Comparison of ENCODE assay signal across 19 cellular contexts in genomic region chr22:49211176-49211575, GRCh38.
"Had no signal": no experiment of that assay in that cellular context is flagged by ENCODE, and none has a peak within 500 bp of the region (broad histone marks: within the 10 kb centered on the region; RNA-seq: fewer than 3 reads in every experiment).

No MANE protein-coding gene starts in this region.

- H3K4me3 Mint-ChIP-seq: activated CD4-positive, alpha-beta T cell treated with anti-CD3 and anti-CD28 coated beads, Interleukin-2, amount 10 ng/mL, durations not matched to agents 7 days and 5 days; brain; naive thymus-derived CD4-positive, alpha-beta T cell had no signal

- H3K27ac Mint-ChIP-seq: activated CD4-positive, alpha-beta T cell treated with anti-CD3 and anti-CD28 coated beads, Interleukin-2, amount 10 ng/mL, durations not matched to agents 7 days and 5 days; activated naive CD4-positive, alpha-beta T cell treated with anti-CD3 and anti-CD28 coated beads, Interleukin-2, amount 50 U/mL, for 72 hours; brain; naive thymus-derived CD4-positive, alpha-beta T cell had no signal

- H3K4me1 Mint-ChIP-seq: activated CD4-positive, alpha-beta T cell treated with anti-CD3 and anti-CD28 coated beads, Interleukin-2, amount 10 ng/mL, durations not matched to agents 7 days and 5 days; naive thymus-derived CD4-positive, alpha-beta T cell had no signal

- DNase-seq: activated CD4-positive, alpha-beta T cell treated with anti-CD3 and anti-CD28 coated beads, Interleukin-2, amount 10 ng/mL, durations not matched to agents 7 days and 5 days; activated CD4-positive, CD25-positive, alpha-beta regulatory T cell; activated gamma-delta T cell; activated T-cell treated with anti-CD3 and anti-CD28 coated beads, Interleukin-2, amount 50 U/mL, for 1 hour; effector memory CD4-positive, alpha-beta T cell; foreskin keratinocyte; naive thymus-derived CD4-positive, alpha-beta T cell; retina; small intestine; stimulated activated CD4-positive, alpha-beta T cell treated with anti-CD3 and anti-CD28 coated beads, Interleukin-4, amount 100 ng/mL, for 4 hours; stimulated activated CD8-positive, alpha-beta memory T cell treated with anti-CD3 and anti-CD28 coated beads, Interleukin-4, amount 100 ng/mL, for 48 hours; stimulated activated naive CD4-positive, alpha-beta T cell treated with Interleukin-2 at 50 U/mL for 16 hours; substantia nigra; trophoblast cell had no signal

- H3K27ac ChIP-seq: foreskin keratinocyte, parathyroid adenoma had no signal

- H3K9me3 Mint-ChIP-seq: activated CD4-positive, alpha-beta T cell treated with anti-CD3 and anti-CD28 coated beads, Interleukin-2, amount 10 ng/mL, durations not matched to agents 7 days and 5 days; activated naive CD4-positive, alpha-beta T cell treated with anti-CD3 and anti-CD28 coated beads, Interleukin-2, amount 50 U/mL, for 72 hours had no signal

- H3K36me3 Mint-ChIP-seq: activated naive CD4-positive, alpha-beta T cell treated with anti-CD3 and anti-CD28 coated beads, Interleukin-2, amount 50 U/mL, for 72 hours; brain had no signal

- H3K9me3 ChIP-seq: mucosa of descending colon had no signal

- ATAC-seq: activated naive CD4-positive, alpha-beta T cell treated with anti-CD3 and anti-CD28 coated beads, Interleukin-2, amount 50 U/mL, for 72 hours; foreskin keratinocyte; left colon; mucosa of descending colon; naive thymus-derived CD4-positive, alpha-beta T cell had no signal

- H3K27me3 Mint-ChIP-seq: activated CD4-positive, alpha-beta T cell treated with anti-CD3 and anti-CD28 coated beads, Interleukin-2, amount 10 ng/mL, durations not matched to agents 7 days and 5 days had no signal

- H3K4me3 ChIP-seq: mucosa of descending colon had no signal

- H3K27me3 ChIP-seq: foreskin keratinocyte had no signal

- H3K4me1 ChIP-seq: foreskin keratinocyte, parathyroid adenoma had no signal
